In the genomic region with DNA sequence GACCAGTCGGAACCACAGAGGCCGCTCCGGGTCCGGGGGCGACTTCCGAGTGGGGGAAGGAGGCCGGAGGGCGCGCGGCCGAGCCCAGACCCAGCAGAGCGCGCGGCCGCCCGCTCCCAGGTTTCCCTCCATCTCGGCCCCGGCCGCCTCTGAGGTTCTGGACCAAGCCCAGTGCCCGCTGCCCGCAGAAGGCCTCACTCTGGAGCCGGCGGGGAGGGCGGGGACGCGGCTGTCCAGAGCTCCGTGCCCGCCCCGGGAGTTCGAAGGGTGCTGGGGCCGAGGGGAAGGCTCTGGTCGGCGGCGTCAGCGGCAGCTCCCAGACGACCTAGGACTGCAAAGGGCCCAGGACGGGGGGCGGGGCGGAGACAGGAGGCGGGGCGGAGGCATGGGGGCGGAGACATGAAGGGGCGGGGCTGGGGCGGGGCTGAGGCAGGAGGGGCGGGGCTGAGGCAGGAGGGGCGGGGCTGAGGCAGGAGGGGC, we compare ENCODE assay signal across 9 cellular contexts. TPM values are rescaled to one million over a fixed set of nuclear protein-coding genes. Genes with fewer than 3 reads are reported as not detected.
DNase-seq lines count a peak whose midpoint lies in the region; ATAC-seq, FAIRE-seq and TF ChIP-seq lines count a peak whose summit lies in the region.
"Had no signal": no experiment of that assay in that cellular context is flagged by ENCODE, and none has a peak within 500 bp of the region (broad histone marks: within the 10 kb centered on the region; RNA-seq: fewer than 3 reads in every experiment).

No MANE protein-coding gene starts in this region.

- ATAC-seq in GM12878 (peak; percentile 51), HG02763 (IDR thresholded peaks at IDR 0.05; ENCODE audit: unreplicated experiment) (no peak)

- no peak for TF ChIP-seq RAD21 in GM12878 (IDR thresholded peaks at IDR 0.05; ENCODE audit: insufficient read depth, low read depth, low read length)

- H2AFZ ChIP-seq in GM12878 (ENCODE audit: control insufficient read depth, low read depth, low read length), result no peak overlapping the region
- H2AFZ ChIP-seq: PC-9 had no signal

- no peaks in the 10 kb centered on the region for H4K20me1 ChIP-seq in GM12878 (ENCODE audit: control insufficient read depth, insufficient read depth)

- SMC1A ChIA-PET in GM12878 (lab: Charles Lee; ENCODE audit: uncharacterized antibody, unreplicated experiment), result no interaction called here

- DNase-seq in GM18507 (ENCODE audit: extremely low spot score, insufficient read length, low read depth) (peak; percentile 74), T-helper 1 cell (peak; percentile 64 to 77 (median 73)), GM12878 (ENCODE audit: low read depth, low spot score) (no peak), iris pigment epithelial cell (ENCODE audit: low read depth) (peak; percentile 71), hippocampal formation (lab: John Stamatoyannopoulos, UW) (no peak), pons (ENCODE audit: low spot score) (no peak)
- DNase-seq in stimulated activated CD4-positive, alpha-beta T cell treated with anti-CD3 and anti-CD28 coated beads, Interleukin-4, amount 100 ng/mL, for 4 hours, result peak; percentile 64 to 80

- peaks cover 9% of the 10 kb centered on the region for H3K79me2 ChIP-seq in GM12878 (ENCODE audit: control insufficient read depth, insufficient read depth, low read length)

- in situ Hi-C loops in GM12878 (cut with MboI), result no loop called here

- intact Hi-C loops in GM12878 (cut with micrococcal nuclease; ENCODE audit: unreplicated experiment), result loop anchor here (5.0 kb wide), 1 partner anchor 303 kb away; a partner anchor contains a TSS

- no peak overlapping the region for H3K27ac ChIP-seq in GM12878 (ENCODE audit: control insufficient read depth, insufficient read depth)
- H3K27ac ChIP-seq: PC-9 had no signal

- RAD21 ChIA-PET in GM12878 (lab: Charles Lee; ENCODE audit: unreplicated experiment), result interaction anchor here (1.6 kb wide), 1 partner anchor 34 kb away, joined by 3 read pairs; no protein-coding TSS in a partner anchor

- no peak for TF ChIP-seq CTCF in GM12878 (IDR thresholded peaks at IDR 0.05 in 2 of 3, conservative IDR thresholded peaks at IDR 0.05 in 1 of 3; ENCODE audit: control insufficient read depth in 2 of 3, extremely low read depth in 1 of 3, insufficient read depth in 1 of 3, low read depth in 3 of 3, low read length in 3 of 3)

- no peak overlapping the region for H3K9ac ChIP-seq in GM12878 (ENCODE audit: control insufficient read depth, insufficient read depth, low read length)

- H3K9me3 ChIP-seq in GM12878 (replicated peaks; ENCODE audit: control insufficient read depth, insufficient read depth, low read length), result peaks cover 5% of the 10 kb centered on the region

- TF ChIP-seq EP300 in GM12878 (IDR thresholded peaks at IDR 0.05; ENCODE audit: borderline replicate concordance in 1 of 2, control insufficient read depth in 1 of 2, low read depth in 2 of 2, low read length in 2 of 2), result no peak

- POLR2A ChIA-PET in GM12878 (lab: Charles Lee), result no interaction called here

- H3K36me3 ChIP-seq in GM12878 (ENCODE audit: control insufficient read depth in 2 of 2, insufficient read depth in 2 of 2, low read length in 1 of 2), result no peaks in the 10 kb centered on the region

- CTCF ChIA-PET in GM12878 (lab: Yijun Ruan, JAX), result no interaction called here

- no peak for TF ChIP-seq POLR2A in GM12878 (IDR thresholded peaks at IDR 0.05; ENCODE audit: low read depth, low read length)

- H3K4me3 ChIP-seq in GM12878, result no peak overlapping the region
- H3K4me3 ChIP-seq: PC-9 had no signal

- H3K4me1 ChIP-seq in GM12878 (ENCODE audit: control insufficient read depth, insufficient read depth, low read length), result peaks cover 20% of the 10 kb centered on the region

- FAIRE-seq in GM18507 (lab: Jason Lieb, UNC) (no peak), GM12878 (lab: Jason Lieb, UNC) (no peak)

- H3K4me2 ChIP-seq in GM12878 (ENCODE audit: control insufficient read depth, insufficient read depth), result no peak overlapping the region
- H3K4me2 ChIP-seq: PC-9 had no signal

- no TSS peak for BruUV-seq in GM12878 (replicated peaks; lab: Mats Ljungman, UMichigan)

- WGBS in GM12878 (ENCODE audit: insufficient coverage, insufficient replicate concordance, low lambda C conversion rate, missing lambda C conversion rate), result 13% methylated on average over 30 of the region's 46 CpGs

- H3K27me3 ChIP-seq in GM12878 (replicated peaks in 1 of 2; ENCODE audit: control insufficient read depth in 2 of 2, insufficient read depth in 2 of 2, low read length in 1 of 2), result no peaks in the 10 kb centered on the region

TF ChIP-seq in GM12878, 131 proteins besides CTCF, POLR2A, EP300 and RAD21 (continues in another document):
- TF ChIP-seq, protein P1, sequence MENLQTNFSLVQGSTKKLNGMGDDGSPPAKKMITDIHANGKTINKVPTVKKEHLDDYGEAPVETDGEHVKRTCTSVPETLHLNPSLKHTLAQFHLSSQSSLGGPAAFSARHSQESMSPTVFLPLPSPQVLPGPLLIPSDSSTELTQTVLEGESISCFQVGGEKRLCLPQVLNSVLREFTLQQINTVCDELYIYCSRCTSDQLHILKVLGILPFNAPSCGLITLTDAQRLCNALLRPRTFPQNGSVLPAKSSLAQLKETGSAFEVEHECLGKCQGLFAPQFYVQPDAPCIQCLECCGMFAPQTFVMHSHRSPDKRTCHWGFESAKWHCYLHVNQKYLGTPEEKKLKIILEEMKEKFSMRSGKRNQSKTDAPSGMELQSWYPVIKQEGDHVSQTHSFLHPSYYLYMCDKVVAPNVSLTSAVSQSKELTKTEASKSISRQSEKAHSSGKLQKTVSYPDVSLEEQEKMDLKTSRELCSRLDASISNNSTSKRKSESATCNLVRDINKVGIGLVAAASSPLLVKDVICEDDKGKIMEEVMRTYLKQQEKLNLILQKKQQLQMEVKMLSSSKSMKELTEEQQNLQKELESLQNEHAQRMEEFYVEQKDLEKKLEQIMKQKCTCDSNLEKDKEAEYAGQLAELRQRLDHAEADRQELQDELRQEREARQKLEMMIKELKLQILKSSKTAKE (IDR thresholded peaks at IDR 0.05; ENCODE audit: low read depth, poor library complexity, severe bottlenecking), result no peak
- TF ChIP-seq BCL11A (IDR thresholded peaks at IDR 0.05; ENCODE audit: low read depth, low read length) (no peak), IRF4 (IDR thresholded peaks at IDR 0.05; ENCODE audit: low read depth, low read length) (no peak), STAT1 (conservative IDR thresholded peaks at IDR 0.05) (no peak), POLR2AphosphoS5 (IDR thresholded peaks at IDR 0.05; ENCODE audit: low read length) (no peak), STAT3 (IDR thresholded peaks at IDR 0.05; ENCODE audit: low read depth, low read length) (no peak), EGR1 (IDR thresholded peaks at IDR 0.05; ENCODE audit: borderline replicate concordance in 1 of 2, low read depth in 2 of 2, low read length in 2 of 2) (no peak), ZNF274 (IDR thresholded peaks at IDR 0.05; ENCODE audit: insufficient read depth, insufficient read length) (no peak)
- TF ChIP-seq, protein P2, sequence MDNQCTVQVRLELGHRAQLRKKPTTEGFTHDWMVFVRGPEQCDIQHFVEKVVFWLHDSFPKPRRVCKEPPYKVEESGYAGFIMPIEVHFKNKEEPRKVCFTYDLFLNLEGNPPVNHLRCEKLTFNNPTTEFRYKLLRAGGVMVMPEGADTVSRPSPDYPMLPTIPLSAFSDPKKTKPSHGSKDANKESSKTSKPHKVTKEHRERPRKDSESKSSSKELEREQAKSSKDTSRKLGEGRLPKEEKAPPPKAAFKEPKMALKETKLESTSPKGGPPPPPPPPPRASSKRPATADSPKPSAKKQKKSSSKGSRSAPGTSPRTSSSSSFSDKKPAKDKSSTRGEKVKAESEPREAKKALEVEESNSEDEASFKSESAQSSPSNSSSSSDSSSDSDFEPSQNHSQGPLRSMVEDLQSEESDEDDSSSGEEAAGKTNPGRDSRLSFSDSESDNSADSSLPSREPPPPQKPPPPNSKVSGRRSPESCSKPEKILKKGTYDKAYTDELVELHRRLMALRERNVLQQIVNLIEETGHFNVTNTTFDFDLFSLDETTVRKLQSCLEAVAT (IDR thresholded peaks at IDR 0.05), result no peak

RNA-seq across cellular contexts. Expression of a gene that starts 48.0 kb away (rescaled TPM):
- total RNA-seq in GM12878 (2013; cell fraction: nucleolus; rRNA removed), result 66.8 and 69.0 TPM in 2 replicates
- total RNA-seq in GM12878 (2014; rRNA removed) (14.7 and 18.4 TPM in 2 replicates), GM12878 (2014; rRNA removed; fragmentation: Illumina TruSeq; extraction: Trizol) (5.5 and 6.1 TPM in 2 replicates), GM12878 (2021) (43.8 and 49.7 TPM in 2 replicates)
- polyA plus RNA-seq in GM12878 (2011; ENCODE audit: low read depth), result 3.7 TPM
- polyA plus RNA-seq in GM12878 (2011; rRNA removed) (1.9 and 5.6 TPM in 2 replicates), GM12878 (2014; fragmentation: Illumina TruSeq; extraction: Trizol) (1.6 and 3.5 TPM in 2 replicates), GM12878 (2014; fragmentation: Nextera tagmentation; extraction: Ambion mirVana) (1 to 10 TPM in 1 of 2 experiments, under 1 TPM in 1; 0.42 to 1.5 TPM), GM12878 (2014; rRNA removed) (23.8 and 29.8 TPM in 2 replicates), GM12878 (2016; fragmentation: Nextera tagmentation; extraction: Ambion mirVana) (10 to 100 TPM; 40.3 to 42.0 TPM)
- polyA plus RNA-seq in GM12878 (2011; cell fraction: cytosol; rRNA removed), result 10.4 and 16.7 TPM in 2 replicates
- polyA plus RNA-seq in GM12878 (2011; cell fraction: nucleus; rRNA removed), result 36.7 and 53.6 TPM in 2 replicates
- 12.3 and 13.1 TPM in 2 replicates for polyA plus RNA-seq in GM12878 (2012)
- 16.2 and 21.9 TPM in 2 replicates for polyA minus RNA-seq in GM12878 (2011; rRNA and poly(A)+ RNA removed)
- 9.0 and 10.3 TPM in 2 replicates for polyA minus RNA-seq in GM12878 (2011; cell fraction: cytosol; rRNA and poly(A)+ RNA removed)
- polyA minus RNA-seq in GM12878 (2011; cell fraction: nucleus; rRNA and poly(A)+ RNA removed), result 12.1 and 17.7 TPM in 2 replicates

RNA-seq across cellular contexts. Expression of a gene that starts 53.2 kb away (rescaled TPM):
- 55.6 and 60.9 TPM in 2 replicates for total RNA-seq in GM12878 (2013; cell fraction: nucleolus; rRNA removed)
- total RNA-seq in GM12878 (2014; rRNA removed) (not detected in 2 replicates), GM12878 (2014; rRNA removed; fragmentation: Illumina TruSeq; extraction: Trizol) (0.32 and 0.45 TPM in 2 replicates), GM12878 (2021) (0.27 and 0.46 TPM in 2 replicates)
- polyA plus RNA-seq in GM12878 (2011; ENCODE audit: low read depth), result 0.51 TPM
- polyA plus RNA-seq in GM12878 (2011; rRNA removed) (0.35 and 0.77 TPM in 2 replicates), GM12878 (2014; fragmentation: Illumina TruSeq; extraction: Trizol) (0.71 TPM in 1 of 2 replicates, not detected in the other), GM12878 (2014; fragmentation: Nextera tagmentation; extraction: Ambion mirVana) (not detected), GM12878 (2014; rRNA removed) (0.15 and 0.32 TPM in 2 replicates), GM12878 (2016; fragmentation: Nextera tagmentation; extraction: Ambion mirVana) (1 to 10 TPM in 1 of 2 experiments, under 1 TPM in 1; 0.09 to 1.3 TPM)
- polyA plus RNA-seq in GM12878 (2011; cell fraction: cytosol; rRNA removed), result 0.24 and 0.87 TPM in 2 replicates
- 2.7 and 2.8 TPM in 2 replicates for polyA plus RNA-seq in GM12878 (2011; cell fraction: nucleus; rRNA removed)
- 1.4 TPM in 2 replicates for polyA plus RNA-seq in GM12878 (2012)
- 2.1 and 3.7 TPM in 2 replicates for polyA minus RNA-seq in GM12878 (2011; rRNA and poly(A)+ RNA removed)
- polyA minus RNA-seq in GM12878 (2011; cell fraction: cytosol; rRNA and poly(A)+ RNA removed), result not detected in 2 replicates
- 3.4 and 8.4 TPM in 2 replicates for polyA minus RNA-seq in GM12878 (2011; cell fraction: nucleus; rRNA and poly(A)+ RNA removed)
- total RNA-seq: PC-9 had no signal

Comparison
In these comparisons a context has a peak if more than half of its experiments do, and no peak if none do; other contexts are left out.
1. DNase-seq: peak in GM18507 (single experiment), T-helper 1 cell (5 of 5), iris pigment epithelial cell (single experiment) and stimulated activated CD4-positive, alpha-beta T cell treated with anti-CD3 and anti-CD28 coated beads, Interleukin-4, amount 100 ng/mL, for 4 hours (2 of 2); none in GM12878 (single experiment), hippocampal formation (0 of 2) and pons (single experiment).